9 cellular contexts compared by ENCODE assay signal in genomic region chr12:110619534-110619953, GRCh38. TPM values are rescaled to one million over a fixed set of nuclear protein-coding genes. Genes with fewer than 3 reads are reported as not detected.
DNase-seq lines count a peak whose midpoint lies in the region; ATAC-seq and TF ChIP-seq lines count a peak whose summit lies in the region.
"Had no signal": no experiment of that assay in that cellular context is flagged by ENCODE, and none has a peak within 500 bp of the region (broad histone marks: within the 10 kb centered on the region; RNA-seq: fewer than 3 reads in every experiment).

No MANE protein-coding gene starts in this region.

- TF ChIP-seq POLR2A in NB4 (IDR thresholded peaks at IDR 0.05; ENCODE audit: extremely low read depth, insufficient read length) = no peak

- H3K9me3 ChIP-seq in upper lobe of right lung = no peaks in the 10 kb centered on the region

- no peak overlapping the region for H3K27ac ChIP-seq in upper lobe of right lung

- TF ChIP-seq CTCF in GM12874 (IDR thresholded peaks at IDR 0.05; ENCODE audit: insufficient read depth, low read depth, low read length) = 0 out of 2 replicates have a peak, but pooled peaks have one; percentile 15
- no peak for TF ChIP-seq CTCF in NB4 (IDR thresholded peaks at IDR 0.05; ENCODE audit: low read depth, low read length)
- no peak for TF ChIP-seq CTCF in upper lobe of right lung (IDR thresholded peaks at IDR 0.05)

- intact Hi-C loops in upper lobe of right lung (cut with DNase I) = no loop called here

- DNase-seq in NB4 (ENCODE audit: low read depth) (peak; percentile 48), iris pigment epithelial cell (ENCODE audit: low read depth) (peak; percentile 10), cerebellar nuclear complex (lab: John Stamatoyannopoulos, UW) (no peak), mesenteric fat pad (ENCODE audit: low spot score) (no peak), upper lobe of right lung (no peak)
- DNase-seq: NCI-H1436 treated with DMSO at 0.1 percent for 48 hours had no signal

- no peak overlapping the region for H3K4me3 ChIP-seq in NB4 (ENCODE audit: low read depth, low read length)
- no peak overlapping the region for H3K4me3 ChIP-seq in upper lobe of right lung

- ATAC-seq in GM21825 (IDR thresholded peaks at IDR 0.05; ENCODE audit: unreplicated experiment) (peak; percentile 44), GM18907 (IDR thresholded peaks at IDR 0.05; ENCODE audit: unreplicated experiment) (no peak), upper lobe of right lung (no peak)

- peaks cover 3% of the 10 kb centered on the region for H3K4me1 ChIP-seq in upper lobe of right lung

- H3K27me3 ChIP-seq in upper lobe of right lung = no peaks in the 10 kb centered on the region

- H3K36me3 ChIP-seq in upper lobe of right lung = no peaks in the 10 kb centered on the region

RNA-seq across cellular contexts. Expression of gene TCTN1, which starts 5.6 kb away (rescaled TPM):
- total RNA-seq in mesenteric fat pad = 22.7 TPM
- 30.4 TPM for total RNA-seq in upper lobe of right lung

RNA-seq across cellular contexts. Expression of gene PPTC7, which starts 36.4 kb away (rescaled TPM):
- 29.9 TPM for total RNA-seq in mesenteric fat pad
- total RNA-seq in upper lobe of right lung = 26.4 TPM

Comparison
In these comparisons a context has a peak if more than half of its experiments do, and no peak if none do; other contexts are left out.
1. DNase-seq: peak in NB4 (single experiment) and iris pigment epithelial cell (single experiment); none in cerebellar nuclear complex (0 of 2), mesenteric fat pad (single experiment) and upper lobe of right lung (single experiment).